Comparison of ENCODE assay signal across 8 cellular contexts in genomic region chr19:2461751-2462634, GRCh38. TPM values are rescaled to one million over a fixed set of nuclear protein-coding genes. Genes with fewer than 3 reads are reported as not detected.
DNase-seq lines count a peak whose midpoint lies in the region; ATAC-seq and TF ChIP-seq lines count a peak whose summit lies in the region.

No MANE protein-coding gene starts in this region.

- H3K4me3 Mint-ChIP-seq in neural crest cell = peak overlapping the region; percentile 85

- H3K36me3 Mint-ChIP-seq in neural crest cell (ENCODE audit: low read depth) = no peaks in the 10 kb centered on the region

- WGBS in urinary bladder = 3% methylated on average over 62 of the region's 62 CpGs

- H3K4me3 ChIP-seq in urinary bladder (ENCODE audit: low read depth, low read length) = peak overlapping the region; percentile 43

- H3K27me3 Mint-ChIP-seq in neural crest cell (ENCODE audit: low read depth) = peaks cover 2% of the 10 kb centered on the region

- ATAC-seq in Right ventricle myocardium inferior = peak; percentile 72

- no peak for TF ChIP-seq CTCF in neural crest cell (conservative IDR thresholded peaks at IDR 0.05)

- H3K27ac Mint-ChIP-seq in neural crest cell (ENCODE audit: unreplicated experiment) = no peak overlapping the region

- no peaks in the 10 kb centered on the region for H3K9me3 Mint-ChIP-seq in neural crest cell

- peaks cover 2% of the 10 kb centered on the region for H3K4me1 ChIP-seq in urinary bladder (ENCODE audit: insufficient read depth)

- DNase-seq in Right ventricle myocardium inferior (ENCODE audit: missing footprints) (peak; percentile 79), cardiac septum (ENCODE audit: low spot score) (no peak), NCI-H187 (lab: John Stamatoyannopoulos, UW) (peak; percentile 59 to 88), fibroblast of peridontal ligament (ENCODE audit: extremely low read depth) (peak; percentile 49), neural crest cell (ENCODE audit: low read depth, low spot score) (peak; percentile 40), NCI-H748 treated with DMSO at 0.1 percent for 48 hours (lab: John Stamatoyannopoulos, UW) (no peak)
- DNase-seq in activated T-cell treated with anti-CD3 and anti-CD28 coated beads, Interleukin-2, amount 50 U/mL, for 1 hour = peak; percentile 63

- no peaks in the 10 kb centered on the region for H3K36me3 ChIP-seq in urinary bladder (ENCODE audit: insufficient read depth)

- H3K4me1 Mint-ChIP-seq in neural crest cell = peaks cover 14% of the 10 kb centered on the region

- intact Hi-C loops in Right ventricle myocardium inferior (cut with DNase I) = no loop called here
- intact Hi-C loops in cardiac septum (cut with DNase I) = loop anchor here (2.0 kb wide), 1 partner anchor 35 kb away; the partner anchor contains the start of gene TIMM13

- H3K27ac ChIP-seq in urinary bladder (ENCODE audit: low read depth) = no peak overlapping the region

RNA-seq across cellular contexts. Expression of gene LMNB2, which starts 5.2 kb away (rescaled TPM):
- total RNA-seq in Right ventricle myocardium inferior (19.2 TPM), cardiac septum (13.2 TPM), neural crest cell (201 and 206 TPM in 2 replicates), urinary bladder (33.4 TPM)
- polyA plus RNA-seq in urinary bladder = 22.2 TPM

RNA-seq across cellular contexts. Expression of gene GADD45B, which starts 13.9 kb away (rescaled TPM):
- 39.8 TPM for total RNA-seq in Right ventricle myocardium inferior
- total RNA-seq in cardiac septum = 54.4 TPM
- 3.3 and 4.1 TPM in 2 replicates for total RNA-seq in neural crest cell
- total RNA-seq in urinary bladder = 23.2 TPM
- 163 TPM for polyA plus RNA-seq in urinary bladder

RNA-seq across cellular contexts. Expression of gene TIMM13, which starts 34.6 kb away (rescaled TPM):
- total RNA-seq in Right ventricle myocardium inferior (86.9 TPM), cardiac septum (57.3 TPM), neural crest cell (145 and 155 TPM in 2 replicates), urinary bladder (17.5 TPM)
- 72.2 TPM for polyA plus RNA-seq in urinary bladder

Comparison
In these comparisons a context has a peak if more than half of its experiments do, and no peak if none do; other contexts are left out.
1. DNase-seq: peak in Right ventricle myocardium inferior (single experiment), NCI-H187 (2 of 2), activated T-cell treated with anti-CD3 and anti-CD28 coated beads, Interleukin-2, amount 50 U/mL, for 1 hour (single experiment), fibroblast of peridontal ligament (single experiment) and neural crest cell (single experiment); none in cardiac septum (single experiment) and NCI-H748 treated with DMSO at 0.1 percent for 48 hours (single experiment).